In the genomic region with DNA sequence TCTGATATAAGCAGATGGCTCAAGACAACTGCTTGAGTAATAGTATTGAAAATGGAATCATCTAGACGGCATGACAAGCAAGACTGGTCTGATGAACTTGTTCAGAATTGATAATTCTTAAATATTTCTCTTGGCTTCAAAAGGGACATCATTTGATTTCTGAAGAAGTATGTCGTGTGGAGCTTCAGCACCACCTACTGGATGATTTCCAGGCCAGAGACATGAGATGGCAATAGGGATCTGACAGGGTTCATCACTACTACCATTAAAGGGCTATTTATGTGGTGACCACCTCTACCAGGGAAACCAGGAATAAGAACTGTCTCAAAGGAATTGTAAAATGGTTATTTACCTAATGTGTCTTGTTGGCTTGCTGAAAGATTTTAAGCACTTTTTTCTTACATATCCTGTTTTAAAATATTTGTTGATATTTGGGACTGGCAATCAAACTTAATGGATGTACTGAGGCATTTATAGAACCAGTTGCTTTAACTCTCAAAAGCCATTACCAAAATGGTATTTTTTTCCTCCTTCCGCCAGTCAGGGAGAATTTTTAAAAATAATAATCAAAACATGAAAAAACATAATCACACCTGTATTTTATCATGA, we compare ENCODE assay signal across 8 cellular contexts.
DNase-seq lines count a peak whose midpoint lies in the region; ATAC-seq and TF ChIP-seq lines count a peak whose summit lies in the region.

No MANE protein-coding gene starts in this region.

- H3K27me3 Mint-ChIP-seq in activated T-cell treated with anti-CD3 and anti-CD28 coated beads, Interleukin-2, amount 50 U/mL, for 4 hours (ENCODE audit: low read depth), result peaks cover 18% of the 10 kb centered on the region

- ATAC-seq in HG03439 (IDR thresholded peaks at IDR 0.05; ENCODE audit: unreplicated experiment), result peak; percentile 59
- ATAC-seq in activated T-cell treated with anti-CD3 and anti-CD28 coated beads, Interleukin-2, amount 50 U/mL, for 4 hours, result no peak
- no peak for ATAC-seq in HG02588 (IDR thresholded peaks at IDR 0.05; ENCODE audit: unreplicated experiment)

- peak; percentile 75 for DNase-seq in EH (ENCODE audit: low read depth)
- peak; percentile 41 for DNase-seq in activated T-cell treated with anti-CD3 and anti-CD28 coated beads, Interleukin-2, amount 50 U/mL, for 4 hours
- DNase-seq in fibroblast of the aortic adventitia (ENCODE audit: low read depth), result peak; percentile 79
- DNase-seq in occipital lobe (lab: John Stamatoyannopoulos, UW), result peak; percentile 31
- DNase-seq in tibial artery, result peak; percentile 67 to 68

- no peak overlapping the region for H2AFZ ChIP-seq in OCI-LY3 (ENCODE audit: low read depth, low read length)

- no peaks in the 10 kb centered on the region for H4K20me1 ChIP-seq in OCI-LY3 (ENCODE audit: insufficient read depth, low read length)

- H3K27me3 ChIP-seq in OCI-LY3 (ENCODE audit: low read depth, low read length), result no peaks in the 10 kb centered on the region
- no peaks in the 10 kb centered on the region for H3K27me3 ChIP-seq in tibial artery

- H3K79me2 ChIP-seq in OCI-LY3 (ENCODE audit: low read length), result no peaks in the 10 kb centered on the region

- intact Hi-C loops in tibial artery (cut with DNase I; ENCODE audit: low total_unique reads), result loop anchor here (5.0 kb wide), 1 partner anchor 357 kb away; no protein-coding TSS in a partner anchor

- H3K4me3 Mint-ChIP-seq in activated T-cell treated with anti-CD3 and anti-CD28 coated beads, Interleukin-2, amount 50 U/mL, for 4 hours, result no peak overlapping the region

- H3K4me3 ChIP-seq in OCI-LY3 (ENCODE audit: low read length), result no peak overlapping the region
- H3K4me3 ChIP-seq in fibroblast of the aortic adventitia (ENCODE audit: low read depth, low read length), result no peak overlapping the region
- H3K4me3 ChIP-seq in tibial artery, result no peak overlapping the region

- no peak overlapping the region for H3K27ac ChIP-seq in OCI-LY3 (ENCODE audit: low read length)
- no peak overlapping the region for H3K27ac ChIP-seq in tibial artery

- TF ChIP-seq CTCF in OCI-LY3 (IDR thresholded peaks at IDR 0.05; ENCODE audit: low read depth, low read length) (peak; percentile 86), fibroblast of the aortic adventitia (IDR thresholded peaks at IDR 0.05; ENCODE audit: insufficient read depth, low read length) (peak; percentile 75), tibial artery (IDR thresholded peaks at IDR 0.05) (peak; percentile 70 to 75)

- peaks cover 2% of the 10 kb centered on the region for H3K36me3 ChIP-seq in OCI-LY3 (replicated peaks; ENCODE audit: low read depth, low read length)
- peaks cover 5 to 19% (median 9%) of the 10 kb centered on the region in 3 donors for H3K36me3 ChIP-seq in tibial artery

- H3K4me1 Mint-ChIP-seq in activated T-cell treated with anti-CD3 and anti-CD28 coated beads, Interleukin-2, amount 50 U/mL, for 4 hours (ENCODE audit: low read depth), result no peaks in the 10 kb centered on the region

- no peaks in the 10 kb centered on the region for H3K9me3 Mint-ChIP-seq in activated T-cell treated with anti-CD3 and anti-CD28 coated beads, Interleukin-2, amount 50 U/mL, for 4 hours

- no peaks in the 10 kb centered on the region for H3K36me3 Mint-ChIP-seq in activated T-cell treated with anti-CD3 and anti-CD28 coated beads, Interleukin-2, amount 50 U/mL, for 4 hours (ENCODE audit: insufficient read depth)

- H3K4me1 ChIP-seq in OCI-LY3 (ENCODE audit: low read length) (no peaks in the 10 kb centered on the region), tibial artery (peaks cover 0 to 4% (median 0%) of the 10 kb centered on the region in 4 donors)

- H3K9ac ChIP-seq in OCI-LY3 (ENCODE audit: low read length), result no peak overlapping the region

- no peak overlapping the region for H3K4me2 ChIP-seq in OCI-LY3 (ENCODE audit: low read length)

- H3K9me3 ChIP-seq in OCI-LY3 (ENCODE audit: insufficient read depth, low read length), result no peaks in the 10 kb centered on the region
- no peaks in the 10 kb centered on the region for H3K9me3 ChIP-seq in tibial artery
